Comparison of ENCODE assay signal across 13 cellular contexts in genomic region chr5:170429014-170429413, GRCh38. TPM values are rescaled to one million over a fixed set of nuclear protein-coding genes. Genes with fewer than 3 reads are reported as not detected.
DNase-seq lines count a peak whose midpoint lies in the region; ATAC-seq and TF ChIP-seq lines count a peak whose summit lies in the region.
"Had no signal": no experiment of that assay in that cellular context is flagged by ENCODE, and none has a peak within 500 bp of the region (broad histone marks: within the 10 kb centered on the region; RNA-seq: fewer than 3 reads in every experiment).

No MANE protein-coding gene starts in this region.

- TF ChIP-seq POLR2A in prostate gland (IDR thresholded peaks at IDR 0.05): no peak

- no peak overlapping the region for H3K23ac ChIP-seq in H9 (ENCODE audit: insufficient read length, low read depth, low read length)

- peak; percentile 78 for ATAC-seq in SK-N-SH treated with all-trans-retinoic acid at 6 μM for 48 hours

- peak overlapping the region in 1 of 3 experiments; percentile 34; a peak in 1 of 7 replicates for H3K27ac Mint-ChIP-seq in H9

- H2BK20ac ChIP-seq in H9 (ENCODE audit: low read depth, low read length, poor library complexity, severe bottlenecking): no peak overlapping the region

- no peaks in the 10 kb centered on the region for H3K36me3 ChIP-seq in prostate gland
- H3K36me3 ChIP-seq: stomach had no signal

- H3K18ac ChIP-seq in H9 (ENCODE audit: insufficient read length, low read depth, low read length): no peak overlapping the region

- no peak overlapping the region for H3K27ac ChIP-seq in H9 (ENCODE audit: insufficient read length, low read depth, low read length)
- no peak overlapping the region for H3K27ac ChIP-seq in prostate gland
- H3K27ac ChIP-seq: stomach had no signal

- H3K36me3 Mint-ChIP-seq in H9 (ENCODE audit: insufficient read depth in 1 of 3, low read depth in 3 of 3): peaks cover 0 to 6% (median 0%) of the 10 kb centered on the region in 3 experiments; a peak in 2 of 7 replicates

- no peaks in the 10 kb centered on the region for H3K79me1 ChIP-seq in H9 (ENCODE audit: insufficient read depth, low read depth, low read length, poor library complexity, severe bottlenecking)

- H4K91ac ChIP-seq in H9 (ENCODE audit: insufficient read length, low read depth, low read length): no peak overlapping the region

- H4K20me1 ChIP-seq in H9 (ENCODE audit: control insufficient read depth, insufficient read depth, insufficient read length): no peaks in the 10 kb centered on the region

- intact Hi-C loops in prostate gland (cut with DNase I): loop anchor here (10.0 kb wide), 1 partner anchor 324 kb away; the partner anchor contains the start of gene FOXI1

- H3K23me2 ChIP-seq in H9 (ENCODE audit: insufficient read length, low read depth, low read length, poor library complexity, severe bottlenecking): no peaks in the 10 kb centered on the region

- H3K4me2 ChIP-seq in H9 (ENCODE audit: insufficient read depth, insufficient read length, low read length): no peak overlapping the region

- WGBS in H9 (ENCODE audit: extremely low coverage, insufficient read length, low lambda C conversion rate): no CpG with 5 or more reads among the region's 7 CpGs
- 64% methylated on average over 7 of the region's 7 CpGs for WGBS in prostate gland

- H2AK5ac ChIP-seq in H9 (ENCODE audit: insufficient read length, low read length): no peak overlapping the region

- H3K4me1 ChIP-seq in H9 (ENCODE audit: insufficient read depth, low read length) (0 out of 2 replicates have a peak, but pooled peaks cover 2% of the 10 kb centered on the region), prostate gland (replicated peaks) (no peaks in the 10 kb centered on the region)

- no peak overlapping the region for H4K8ac ChIP-seq in H9 (replicated peaks; ENCODE audit: insufficient read length, low read depth, low read length)

- peaks cover 3 to 7% of the 10 kb centered on the region in 2 experiments; a peak in 3 of 5 replicates for H3K9me3 Mint-ChIP-seq in H9

- H3K4me1 Mint-ChIP-seq in H9: peaks cover 12 to 17% of the 10 kb centered on the region in 2 experiments

- H3K9me3 ChIP-seq in H9 (ENCODE audit: control insufficient read depth, low read depth, low read length): no peaks in the 10 kb centered on the region
- no peaks in the 10 kb centered on the region for H3K9me3 ChIP-seq in prostate gland
- H3K9me3 ChIP-seq: stomach had no signal

- TF ChIP-seq CTCF in H9 (conservative IDR thresholded peaks at IDR 0.05) (peak; percentile 56; the same call in 2 of the 3 replicates), prostate gland (IDR thresholded peaks at IDR 0.05) (no peak)

- H3K14ac ChIP-seq in H9 (ENCODE audit: insufficient read depth, low read length): no peak overlapping the region

- H3T11ph ChIP-seq in H9 (ENCODE audit: low read length): no peak overlapping the region

- H4K5ac ChIP-seq in H9 (ENCODE audit: insufficient read length, low read depth, low read length): no peak overlapping the region

- H2AFZ ChIP-seq in H9 (ENCODE audit: low read length): no peak overlapping the region

- no peak overlapping the region for H3K4me3 Mint-ChIP-seq in H9

- H2BK15ac ChIP-seq in H9 (ENCODE audit: low read depth, low read length): no peak overlapping the region

- no peak overlapping the region for H2BK12ac ChIP-seq in H9 (ENCODE audit: insufficient read length, low read depth, low read length)

- peak; percentile 43 for DNase-seq in AG20443 (ENCODE audit: low spot score)
- peak; percentile 52 for DNase-seq in H9
- peak; percentile 20 for DNase-seq in iris pigment epithelial cell (ENCODE audit: low read depth)
- no peak for DNase-seq in C1 segment of cervical spinal cord (lab: John Stamatoyannopoulos, UW)
- DNase-seq in dedifferentiated amniotic fluid mesenchymal stem cell (ENCODE audit: extremely low spot score): no peak
- DNase-seq in prostate gland (ENCODE audit: low spot score): no peak
- DNase-seq in NCI-H1092 (lab: John Stamatoyannopoulos, UW): no peak
- DNase-seq: activated CD4-positive, alpha-beta T cell treated with anti-CD3 and anti-CD28 coated beads, Interleukin-2, amount 50 U/mL, for 48 hours; anterior cingulate cortex; foreskin melanocyte; KG1; stomach had no signal

- no peaks in the 10 kb centered on the region for H3K79me2 ChIP-seq in H9 (ENCODE audit: insufficient read depth, low read length)

- no peaks in the 10 kb centered on the region for H3K27me3 ChIP-seq in H9 (ENCODE audit: insufficient read depth, low read length)
- H3K27me3 ChIP-seq in prostate gland (replicated peaks; ENCODE audit: insufficient read depth): no peaks in the 10 kb centered on the region

- no peak overlapping the region for H2BK120ac ChIP-seq in H9 (ENCODE audit: low read depth, low read length, poor library complexity, severe bottlenecking)

- no peak overlapping the region for H3K4ac ChIP-seq in H9 (ENCODE audit: low read depth, low read length)

- H3K27me3 Mint-ChIP-seq in H9 (ENCODE audit: low read depth): no peaks in the 10 kb centered on the region; the same call in none of the 2 replicates

- H3K56ac ChIP-seq in H9 (ENCODE audit: insufficient read length, low read depth, low read length): no peak overlapping the region

- no peak overlapping the region for H2BK5ac ChIP-seq in H9 (ENCODE audit: insufficient read length, low read length)

- no peak overlapping the region for H3K9ac ChIP-seq in H9 (ENCODE audit: extremely low read depth, insufficient read length, low read length)

- H3K4me3 ChIP-seq in prostate gland: no peak overlapping the region
- H3K4me3 ChIP-seq: stomach had no signal

TF ChIP-seq in SK-N-SH treated with all-trans-retinoic acid at 6 μM for 48 hours, 23 proteins besides CTCF, POLR2A, EP300 and RAD21:
- TF ChIP-seq, protein P1, sequence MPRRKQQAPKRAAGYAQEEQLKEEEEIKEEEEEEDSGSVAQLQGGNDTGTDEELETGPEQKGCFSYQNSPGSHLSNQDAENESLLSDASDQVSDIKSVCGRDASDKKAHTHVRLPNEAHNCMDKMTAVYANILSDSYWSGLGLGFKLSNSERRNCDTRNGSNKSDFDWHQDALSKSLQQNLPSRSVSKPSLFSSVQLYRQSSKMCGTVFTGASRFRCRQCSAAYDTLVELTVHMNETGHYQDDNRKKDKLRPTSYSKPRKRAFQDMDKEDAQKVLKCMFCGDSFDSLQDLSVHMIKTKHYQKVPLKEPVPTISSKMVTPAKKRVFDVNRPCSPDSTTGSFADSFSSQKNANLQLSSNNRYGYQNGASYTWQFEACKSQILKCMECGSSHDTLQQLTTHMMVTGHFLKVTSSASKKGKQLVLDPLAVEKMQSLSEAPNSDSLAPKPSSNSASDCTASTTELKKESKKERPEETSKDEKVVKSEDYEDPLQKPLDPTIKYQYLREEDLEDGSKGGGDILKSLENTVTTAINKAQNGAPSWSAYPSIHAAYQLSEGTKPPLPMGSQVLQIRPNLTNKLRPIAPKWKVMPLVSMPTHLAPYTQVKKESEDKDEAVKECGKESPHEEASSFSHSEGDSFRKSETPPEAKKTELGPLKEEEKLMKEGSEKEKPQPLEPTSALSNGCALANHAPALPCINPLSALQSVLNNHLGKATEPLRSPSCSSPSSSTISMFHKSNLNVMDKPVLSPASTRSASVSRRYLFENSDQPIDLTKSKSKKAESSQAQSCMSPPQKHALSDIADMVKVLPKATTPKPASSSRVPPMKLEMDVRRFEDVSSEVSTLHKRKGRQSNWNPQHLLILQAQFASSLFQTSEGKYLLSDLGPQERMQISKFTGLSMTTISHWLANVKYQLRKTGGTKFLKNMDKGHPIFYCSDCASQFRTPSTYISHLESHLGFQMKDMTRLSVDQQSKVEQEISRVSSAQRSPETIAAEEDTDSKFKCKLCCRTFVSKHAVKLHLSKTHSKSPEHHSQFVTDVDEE (CRISPR knock-in tag; IDR thresholded peaks at IDR 0.05): no peak
- TF ChIP-seq GLIS3 (CRISPR knock-in tag; IDR thresholded peaks at IDR 0.05) (no peak), CSRNP3 (CRISPR knock-in tag; IDR thresholded peaks at IDR 0.05) (no peak), ZNF70 (CRISPR knock-in tag; IDR thresholded peaks at IDR 0.05) (no peak), ZNF8 (CRISPR knock-in tag; IDR thresholded peaks at IDR 0.05) (no peak)
TF ChIP-seq in SK-N-SH treated with all-trans-retinoic acid at 6 μM for 48 hours: peak in this region for 0.

RNA-seq across cellular contexts. Expression of gene KCNMB1, which starts 39.8 kb away (rescaled TPM):
- 0.22 and 0.28 TPM in 2 replicates for total RNA-seq in H9 (2021)
- total RNA-seq in prostate gland: 1 to 10 TPM; 5.9 to 9.1 TPM

Comparison
In these comparisons a context has a peak if more than half of its experiments do, and no peak if none do; other contexts are left out.
1. DNase-seq: peak in AG20443 (single experiment), H9 (single experiment) and iris pigment epithelial cell (single experiment); none in C1 segment of cervical spinal cord (0 of 14), dedifferentiated amniotic fluid mesenchymal stem cell (single experiment), prostate gland (single experiment) and NCI-H1092 (single experiment).